Comparison of ENCODE assay signal across 11 cellular contexts in genomic region chr2:235500761-235501662, GRCh38. TPM values are rescaled to one million over a fixed set of nuclear protein-coding genes. Genes with fewer than 3 reads are reported as not detected.
DNase-seq lines count a peak whose midpoint lies in the region; ATAC-seq and TF ChIP-seq lines count a peak whose summit lies in the region.
"Had no signal": no experiment of that assay in that cellular context is flagged by ENCODE, and none has a peak within 500 bp of the region (broad histone marks: within the 10 kb centered on the region; RNA-seq: fewer than 3 reads in every experiment).

No MANE protein-coding gene starts in this region.

- no peak overlapping the region for H3K9ac ChIP-seq in IMR-90 (ENCODE audit: low read depth, low read length)

- H3K27ac Mint-ChIP-seq in activated naive CD8-positive, alpha-beta T cell: no peak overlapping the region
- H3K27ac Mint-ChIP-seq: natural killer cell treated with Interleukin-12 subunit alpha and Interleukin-12 subunit beta and Interleukin-15 and Interleukin-18, amount 100 ng/mL, for 72 hours had no signal

- no peak overlapping the region for H3K18ac ChIP-seq in IMR-90 (ENCODE audit: low read depth, low read length)

- H3K4me3 Mint-ChIP-seq in activated naive CD8-positive, alpha-beta T cell: peak overlapping the region; percentile 69
- H3K4me3 Mint-ChIP-seq: natural killer cell treated with Interleukin-12 subunit alpha and Interleukin-12 subunit beta and Interleukin-15 and Interleukin-18, amount 100 ng/mL, for 72 hours had no signal

- in situ Hi-C loops in IMR-90 (cut with MboI; ENCODE audit: low sequenced_read_pairs): no loop called here

- BruUV-seq in IMR-90 (replicated peaks; lab: Mats Ljungman, UMichigan): no TSS peak

- peaks cover 52% of the 10 kb centered on the region for H4K20me1 ChIP-seq in IMR-90 (ENCODE audit: insufficient read depth, low read length)

- peak overlapping the region; percentile 60 for H3K4ac ChIP-seq in IMR-90 (ENCODE audit: low read depth, low read length)

- H3K9me1 ChIP-seq in IMR-90 (ENCODE audit: insufficient read depth, low read length): peaks cover 19% of the 10 kb centered on the region

- CTCF ChIA-PET in IMR-90 (lab: Yijun Ruan, JAX): no interaction called here

- no peak overlapping the region for H2AFZ ChIP-seq in IMR-90 (replicated peaks; ENCODE audit: low read length, poor library complexity)

- no peaks in the 10 kb centered on the region for H3K36me3 ChIP-seq in IMR-90 (ENCODE audit: control insufficient read depth, insufficient read depth, low read length)

- peak overlapping the region; percentile 60 for H2BK5ac ChIP-seq in IMR-90 (ENCODE audit: low read depth, low read length, poor library complexity, severe bottlenecking)

- intact Hi-C loops in IMR-90 (cut with micrococcal nuclease): loop anchor here (5.0 kb wide), 1 partner anchor 71 kb away; no protein-coding TSS in a partner anchor

- peak overlapping the region; percentile 42; the same call in 1 of the 3 replicates for H2BK15ac ChIP-seq in IMR-90 (ENCODE audit: low read depth, low read length)

- dilution Hi-C loops in IMR-90 (cut with HindIII; ENCODE audit: low sequenced_read_pairs, unreplicated experiment): no loop called here

- 83% methylated on average over 6 of the region's 18 CpGs; no CpG with 5 or more reads in 1 of the 2 experiments for WGBS in IMR-90 (ENCODE audit: extremely low coverage in 2 of 2, insufficient read length in 1 of 2), 2 experiments

- H4K91ac ChIP-seq in IMR-90 (ENCODE audit: insufficient read depth, low read depth, low read length): 0 out of 2 replicates have a peak overlapping the region, but pooled peaks have one; percentile 54

- peak; percentile 85 for ATAC-seq in IMR-90 (ENCODE audit: low read depth)
- ATAC-seq in GM21825 (IDR thresholded peaks at IDR 0.05; ENCODE audit: unreplicated experiment): no peak
- ATAC-seq in GM19455 (IDR thresholded peaks at IDR 0.05; ENCODE audit: unreplicated experiment): no peak

- no peak overlapping the region for H3K4me3 ChIP-seq in IMR-90 (ENCODE audit: insufficient read depth, low read depth, low read length)

- no peak overlapping the region for H3K56ac ChIP-seq in IMR-90 (ENCODE audit: extremely low read depth, insufficient read depth, low read length)

- no peaks in the 10 kb centered on the region for H3K27me3 ChIP-seq in IMR-90 (ENCODE audit: control insufficient read depth, insufficient read depth, low read length)

- DNase-seq in EL (peak; percentile 67), IMR-90 (peak; percentile 71), kidney tubule cell (ENCODE audit: low spot score) (peak; percentile 65), DMS153 (lab: John Stamatoyannopoulos, UW) (no peak)
- no peak for DNase-seq in stimulated activated naive CD4-positive, alpha-beta T cell treated with Interleukin-2 at 50 U/mL for 16 hours (lab: John Stamatoyannopoulos, UW)
- DNase-seq: NCI-H446, substantia nigra had no signal

- no peak for TF ChIP-seq CTCF in IMR-90 (conservative IDR thresholded peaks at IDR 0.05; ENCODE audit: low read depth, low read length)

- H3K9me3 ChIP-seq in IMR-90 (ENCODE audit: control insufficient read depth, insufficient read depth, low read length): no peaks in the 10 kb centered on the region

- no peaks in the 10 kb centered on the region for H3K36me3 Mint-ChIP-seq in activated naive CD8-positive, alpha-beta T cell
- H3K36me3 Mint-ChIP-seq: natural killer cell treated with Interleukin-12 subunit alpha and Interleukin-12 subunit beta and Interleukin-15 and Interleukin-18, amount 100 ng/mL, for 72 hours had no signal

- no peaks in the 10 kb centered on the region for H3K9me3 Mint-ChIP-seq in activated naive CD8-positive, alpha-beta T cell (ENCODE audit: low read depth)
- H3K9me3 Mint-ChIP-seq: natural killer cell treated with Interleukin-12 subunit alpha and Interleukin-12 subunit beta and Interleukin-15 and Interleukin-18, amount 100 ng/mL, for 72 hours had no signal

- POLR2A ChIA-PET in IMR-90 (lab: Charles Lee; ENCODE audit: unreplicated experiment): no interaction called here

- peak overlapping the region; percentile 43; the same call in 1 of the 2 replicates for H3K14ac ChIP-seq in IMR-90 (replicated peaks; ENCODE audit: low read depth, low read length)

- peak overlapping the region; percentile 35 for H2AK9ac ChIP-seq in IMR-90 (replicated peaks; ENCODE audit: low read depth, low read length, poor library complexity)

- H3K4me1 ChIP-seq in IMR-90 (ENCODE audit: control insufficient read depth, insufficient read depth, low read length): peaks cover 20% of the 10 kb centered on the region

- H2BK120ac ChIP-seq in IMR-90 (ENCODE audit: low read depth, low read length): 0 out of 2 replicates have a peak overlapping the region, but pooled peaks have one; percentile 32

- no peak overlapping the region for H4K5ac ChIP-seq in IMR-90 (ENCODE audit: low read depth, low read length)

- no peak overlapping the region for H3K23ac ChIP-seq in IMR-90 (ENCODE audit: low read depth, low read length)

- H3K4me2 ChIP-seq in IMR-90 (ENCODE audit: low read depth, low read length): peak overlapping the region; percentile 77

- H3K79me1 ChIP-seq in IMR-90 (ENCODE audit: low read depth in 1 of 2, low read length in 2 of 2): peaks cover 36 to 83% of the 10 kb centered on the region in 2 experiments

- peaks cover 23% of the 10 kb centered on the region for H3K4me1 Mint-ChIP-seq in activated naive CD8-positive, alpha-beta T cell (ENCODE audit: low read depth)

- H2BK20ac ChIP-seq in IMR-90 (ENCODE audit: low read depth, low read length): peak overlapping the region; percentile 57; the same call in 1 of the 2 replicates

- no peak overlapping the region for H4K8ac ChIP-seq in IMR-90 (ENCODE audit: low read depth in 2 of 2, low read length in 2 of 2)

- TF ChIP-seq RAD21 in IMR-90 (IDR thresholded peaks at IDR 0.05; ENCODE audit: low read length): no peak

- peaks cover 19% of the 10 kb centered on the region for H3K27me3 Mint-ChIP-seq in activated naive CD8-positive, alpha-beta T cell

- peak overlapping the region; percentile 88; the same call in 1 of the 2 replicates for H2AK5ac ChIP-seq in IMR-90 (ENCODE audit: low read depth, low read length)

- H3K27ac ChIP-seq in IMR-90 (ENCODE audit: insufficient read depth, low read length): no peak overlapping the region

- no peak for TF ChIP-seq POLR2A in IMR-90 (IDR thresholded peaks at IDR 0.05; ENCODE audit: low read depth, low read length)

TF ChIP-seq in IMR-90, 13 proteins besides CTCF, POLR2A, EP300 and RAD21:
- TF ChIP-seq FOS (IDR thresholded peaks at IDR 0.05; ENCODE audit: low read depth, low read length): peak; percentile 25; the same call in 1 of the 2 replicates
- no peak for TF ChIP-seq RCOR1 (IDR thresholded peaks at IDR 0.05; ENCODE audit: insufficient replicate concordance, low read length)
- TF ChIP-seq MAZ (IDR thresholded peaks at IDR 0.05; ENCODE audit: borderline replicate concordance, low read depth, low read length): peak; percentile 28; the same call in 1 of the 2 replicates
- TF ChIP-seq CEBPB (IDR thresholded peaks at IDR 0.05; ENCODE audit: low read depth, low read length): no peak

RNA-seq across cellular contexts. Expression of gene AGAP1, which starts 7.2 kb away (rescaled TPM):
- total RNA-seq in IMR-90 (2012; rRNA removed): 11.7 and 15.1 TPM in 2 replicates
- polyA plus RNA-seq in IMR-90 (2012; rRNA removed): 16.4 and 17.7 TPM in 2 replicates
- 11.8 and 14.4 TPM in 2 replicates for polyA plus RNA-seq in IMR-90 (2012; cell fraction: cytosol; rRNA removed)
- polyA plus RNA-seq in IMR-90 (2012; cell fraction: nucleus; rRNA removed; ENCODE audit: low replicate concordance): 12.4 and 13.4 TPM in 2 replicates

Comparison
In these comparisons a context has a peak if more than half of its experiments do, and no peak if none do; other contexts are left out.
1. DNase-seq: peak in EL (single experiment), IMR-90 (single experiment) and kidney tubule cell (single experiment); none in stimulated activated naive CD4-positive, alpha-beta T cell treated with Interleukin-2 at 50 U/mL for 16 hours (single experiment) and DMS153 (single experiment).